ENCODE assay signal across 8 cellular contexts in the genomic region with DNA sequence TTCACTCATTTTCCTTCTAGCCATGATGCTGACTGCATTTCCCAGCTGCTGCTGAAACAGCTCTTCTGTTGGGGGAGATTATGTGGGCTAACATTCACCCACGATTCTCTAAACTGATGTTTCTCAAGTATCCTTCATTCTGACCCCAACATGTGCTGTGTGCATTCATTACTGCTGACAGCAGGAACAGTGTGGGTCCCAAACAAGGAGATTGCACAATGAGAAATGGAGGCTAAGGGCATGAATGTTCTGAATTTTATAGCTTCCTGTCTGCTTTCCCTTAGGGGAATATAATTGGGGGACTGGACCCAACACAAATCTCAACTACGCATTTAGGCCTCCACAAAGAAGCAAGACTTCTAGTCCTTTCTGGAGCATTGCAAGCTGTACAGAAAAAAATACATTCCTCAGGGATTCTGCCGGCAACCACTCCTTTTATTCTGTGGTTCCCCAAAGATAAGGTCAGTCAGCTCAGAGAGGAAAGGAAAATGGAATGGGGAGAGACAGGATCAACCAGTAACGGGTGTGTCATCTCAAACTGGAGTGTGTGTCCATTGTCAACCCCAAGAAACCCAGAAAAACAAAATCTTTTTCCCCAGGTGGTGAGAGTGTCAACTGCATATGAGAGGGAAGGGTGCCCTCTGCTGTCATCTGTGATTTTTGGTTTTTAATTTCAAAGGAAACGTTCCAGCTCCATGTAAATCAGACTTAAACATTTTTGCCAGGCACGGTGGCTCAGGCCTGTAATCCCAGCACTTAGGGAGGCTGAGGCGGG.
DNase-seq lines count a peak whose midpoint lies in the region; ATAC-seq and TF ChIP-seq lines count a peak whose summit lies in the region.

No MANE protein-coding gene starts in this region.

- no peak overlapping the region for H3K4me3 ChIP-seq in fibroblast of lung (replicated peaks in 1 of 4; ENCODE audit: control extremely low read depth in 1 of 4, insufficient read depth in 1 of 4, low read depth in 3 of 4, low read length in 4 of 4)
- no peak overlapping the region for H3K4me3 ChIP-seq in upper lobe of right lung

- H3K9me3 ChIP-seq in fibroblast of lung (ENCODE audit: control insufficient read depth, insufficient read depth, low read depth, low read length) (no peaks in the 10 kb centered on the region), upper lobe of right lung (no peaks in the 10 kb centered on the region)

- H3K4me1 ChIP-seq in fibroblast of lung (ENCODE audit: control insufficient read depth, extremely low read depth, insufficient read depth, low read length), result peaks cover 11% of the 10 kb centered on the region
- peaks cover 2% of the 10 kb centered on the region for H3K4me1 ChIP-seq in upper lobe of right lung

- no peaks in the 10 kb centered on the region for H3K9me3 Mint-ChIP-seq in activated T-cell treated with anti-CD3 and anti-CD28 coated beads, Interleukin-2, amount 50 U/mL, for 4 hours
- H3K9me3 Mint-ChIP-seq in nephron, result peaks cover 5% of the 10 kb centered on the region

- TF ChIP-seq CTCF in fibroblast of lung (conservative IDR thresholded peaks at IDR 0.05 in 1 of 2, IDR thresholded peaks at IDR 0.05 in 1 of 2; ENCODE audit: low read depth in 1 of 2, low read length in 2 of 2) (peak; percentile 45 to 48), nephron (IDR thresholded peaks at IDR 0.05; ENCODE audit: unreplicated experiment in 3 of 3) (peak; percentile 62 to 66 (median 64)), upper lobe of right lung (IDR thresholded peaks at IDR 0.05) (peak; percentile 56)

- peak overlapping the region; percentile 9 for H3K9ac ChIP-seq in fibroblast of lung (ENCODE audit: insufficient read depth, low read length)

- no peaks in the 10 kb centered on the region for H3K36me3 Mint-ChIP-seq in activated T-cell treated with anti-CD3 and anti-CD28 coated beads, Interleukin-2, amount 50 U/mL, for 4 hours (ENCODE audit: insufficient read depth)
- H3K36me3 Mint-ChIP-seq in nephron (ENCODE audit: low read depth), result no peaks in the 10 kb centered on the region

- peak; percentile 61 for DNase-seq in activated effector memory CD4-positive, alpha-beta T cell treated with anti-CD3 and anti-CD28 coated beads, Interleukin-2, amount 50 U/mL, for 16 hours
- no peak for DNase-seq in activated effector memory CD4-positive, alpha-beta T cell treated with Interleukin-2 at 50 U/mL for 16 hours
- DNase-seq in NCI-H748 (lab: John Stamatoyannopoulos, UW; ENCODE audit: unreplicated experiment) (peak; percentile 84), fibroblast of lung (ENCODE audit: low read depth in 2 of 2) (peak; percentile 87 to 90), upper lobe of right lung (no peak)
- DNase-seq in activated T-cell treated with anti-CD3 and anti-CD28 coated beads, Interleukin-2, amount 50 U/mL, for 4 hours, result peak; percentile 20

- ATAC-seq in HG03432 (IDR thresholded peaks at IDR 0.05; ENCODE audit: unreplicated experiment) (peak; percentile 68), upper lobe of right lung (peak; percentile 88)
- ATAC-seq in activated T-cell treated with anti-CD3 and anti-CD28 coated beads, Interleukin-2, amount 50 U/mL, for 4 hours, result peak; percentile 48 to 69

- no peaks in the 10 kb centered on the region for H3K79me2 ChIP-seq in fibroblast of lung (ENCODE audit: control insufficient read depth, insufficient read depth, low read length)

- H3K36me3 ChIP-seq in fibroblast of lung (ENCODE audit: control insufficient read depth, insufficient read depth, low read length), result no peaks in the 10 kb centered on the region
- no peaks in the 10 kb centered on the region for H3K36me3 ChIP-seq in upper lobe of right lung

- H3K27me3 ChIP-seq in fibroblast of lung (ENCODE audit: control insufficient read depth, insufficient read depth, low read length) (no peaks in the 10 kb centered on the region), upper lobe of right lung (no peaks in the 10 kb centered on the region)

- H3K4me1 Mint-ChIP-seq in activated T-cell treated with anti-CD3 and anti-CD28 coated beads, Interleukin-2, amount 50 U/mL, for 4 hours (ENCODE audit: low read depth), result peaks cover 23% of the 10 kb centered on the region
- H3K4me1 Mint-ChIP-seq in nephron, result peaks cover 43% of the 10 kb centered on the region

- H3K27me3 Mint-ChIP-seq in activated T-cell treated with anti-CD3 and anti-CD28 coated beads, Interleukin-2, amount 50 U/mL, for 4 hours (ENCODE audit: low read depth), result no peaks in the 10 kb centered on the region
- H3K27me3 Mint-ChIP-seq in nephron (ENCODE audit: low read depth), result no peaks in the 10 kb centered on the region

- no peak overlapping the region for H2AFZ ChIP-seq in fibroblast of lung (ENCODE audit: low read length)

- no peak overlapping the region for H3K4me3 Mint-ChIP-seq in activated T-cell treated with anti-CD3 and anti-CD28 coated beads, Interleukin-2, amount 50 U/mL, for 4 hours
- H3K4me3 Mint-ChIP-seq in nephron, result no peak overlapping the region

- H3K4me2 ChIP-seq in fibroblast of lung (ENCODE audit: extremely low read depth, insufficient read depth, low read length), result no peak overlapping the region

- H4K20me1 ChIP-seq in fibroblast of lung (ENCODE audit: control insufficient read depth, extremely low read depth, insufficient read depth, low read length), result no peaks in the 10 kb centered on the region

- intact Hi-C loops in upper lobe of right lung (cut with DNase I), result loop anchor here (10.0 kb wide), 1 partner anchor 533 kb away; no protein-coding TSS in a partner anchor

- peak overlapping the region; percentile 85 for H3K27ac ChIP-seq in fibroblast of lung (ENCODE audit: insufficient read depth, low read length)
- H3K27ac ChIP-seq in upper lobe of right lung, result peak overlapping the region; percentile 79

- H3K27ac Mint-ChIP-seq in nephron, result peak overlapping the region; percentile 96 to 99 (median 98)

Comparison
In these comparisons a context has a peak if more than half of its experiments do, and no peak if none do; other contexts are left out.
1. DNase-seq: peak in activated effector memory CD4-positive, alpha-beta T cell treated with anti-CD3 and anti-CD28 coated beads, Interleukin-2, amount 50 U/mL, for 16 hours (single experiment), NCI-H748 (single experiment), activated T-cell treated with anti-CD3 and anti-CD28 coated beads, Interleukin-2, amount 50 U/mL, for 4 hours (single experiment) and fibroblast of lung (2 of 2); none in activated effector memory CD4-positive, alpha-beta T cell treated with Interleukin-2 at 50 U/mL for 16 hours (single experiment) and upper lobe of right lung (single experiment).
2. Peak in every context shown above with its lines, with median percentiles within 50 percentile points of each other: ATAC-seq and CTCF ChIP-seq.